20 cellular contexts compared by ENCODE assay signal in genomic region chr17:81132197-81132540, GRCh38. TPM values are rescaled to one million over a fixed set of nuclear protein-coding genes. Genes with fewer than 3 reads are reported as not detected.
DNase-seq lines count a peak whose midpoint lies in the region; ATAC-seq and TF ChIP-seq lines count a peak whose summit lies in the region.
"Had no signal": no experiment of that assay in that cellular context is flagged by ENCODE, and none has a peak within 500 bp of the region (broad histone marks: within the 10 kb centered on the region; RNA-seq: fewer than 3 reads in every experiment).

No MANE protein-coding gene starts in this region.

- H3K9me3 ChIP-seq in lower lobe of right lung = no peaks in the 10 kb centered on the region
- H3K9me3 ChIP-seq: BLaER1, HAP-1 had no signal

- H3K4me3 ChIP-seq in lower lobe of right lung = peak overlapping the region; percentile 54
- H3K4me3 ChIP-seq: BLaER1, HAP-1 had no signal

- TF ChIP-seq CTCF in lower lobe of right lung (IDR thresholded peaks at IDR 0.05) = no peak

- H3K36me3 ChIP-seq in lower lobe of right lung = no peaks in the 10 kb centered on the region
- H3K36me3 ChIP-seq: BLaER1, HAP-1 had no signal

- DNase-seq in NCI-H1105 treated with DMSO at 0.1 percent for 48 hours (lab: John Stamatoyannopoulos, UW) = peak; percentile 3
- DNase-seq in NCI-H1105 (lab: John Stamatoyannopoulos, UW) = no peak
- DNase-seq in lower lobe of right lung = no peak
- DNase-seq in NCI-H1694 treated with DMSO at 0.1 percent for 48 hours (lab: John Stamatoyannopoulos, UW) = no peak
- DNase-seq: 8988T; CD8-positive, alpha-beta memory T cell; DMS 273 treated with DMSO at 0.1 percent for 48 hours; IMR-90; NCI-H1436; NCI-H2081 treated with DMSO at 0.1 percent for 48 hours; NCI-H345; NCI-H526 treated with DMSO at 0.1 percent for 48 hours; Right ventricle myocardium superior had no signal

- H3K4me1 ChIP-seq in lower lobe of right lung = peaks cover 10% of the 10 kb centered on the region
- H3K4me1 ChIP-seq: HAP-1 had no signal

- intact Hi-C loops in lower lobe of right lung (cut with DNase I) = no loop called here

- H3K27ac ChIP-seq in cingulate gyrus (ENCODE audit: low read depth, low read length) (peak overlapping the region; percentile 100), lower lobe of right lung (peak overlapping the region; percentile 88), temporal lobe (ENCODE audit: low read depth, low read length) (peak overlapping the region; percentile 99)
- H3K27ac ChIP-seq: BLaER1 had no signal

- H3K27me3 ChIP-seq in lower lobe of right lung (ENCODE audit: low read depth) = no peaks in the 10 kb centered on the region
- H3K27me3 ChIP-seq: BLaER1 had no signal

- ATAC-seq in lower lobe of right lung (peak; percentile 26 to 33), HG03460 (IDR thresholded peaks at IDR 0.05; ENCODE audit: unreplicated experiment) (no peak), GM19023 (IDR thresholded peaks at IDR 0.05; ENCODE audit: unreplicated experiment) (no peak)

RNA-seq across cellular contexts. Expression of gene PVALEF, which starts 33.1 kb away (rescaled TPM):
- total RNA-seq in lower lobe of right lung (not detected), temporal lobe (not detected)
- total RNA-seq: CD8-positive, alpha-beta memory T cell; IMR-90; LHCN-M2; Right ventricle myocardium superior had no signal

RNA-seq across cellular contexts. Expression of gene AATK, which starts 33.9 kb away (rescaled TPM):
- 64.0 TPM for total RNA-seq in lower lobe of right lung
- total RNA-seq in temporal lobe = 7.9 TPM

Comparison
In these comparisons a context has a peak if more than half of its experiments do, and no peak if none do; other contexts are left out.
1. ATAC-seq: peak in lower lobe of right lung (2 of 2); none in HG03460 (single experiment) and GM19023 (single experiment).
2. Peak in every context shown above with its lines, with median percentiles within 50 percentile points of each other: H3K27ac ChIP-seq.